11 cellular contexts compared by ENCODE assay signal in genomic region chr2:235005603-235006259, GRCh38. TPM values are rescaled to one million over a fixed set of nuclear protein-coding genes. Genes with fewer than 3 reads are reported as not detected.
A peak's percentile ranks its signal among the peaks of the same experiment; 100 is the strongest.
DNase-seq lines count a peak whose midpoint lies in the region; ATAC-seq, FAIRE-seq and TF ChIP-seq lines count a peak whose summit lies in the region.
"Had no signal": no experiment of that assay in that cellular context is flagged by ENCODE, and none has a peak within 500 bp of the region (broad histone marks: within the 10 kb centered on the region; RNA-seq: fewer than 3 reads in every experiment).

No MANE protein-coding gene starts in this region.

- H3K4me3 Mint-ChIP-seq in MCF 10A (ENCODE audit: unreplicated experiment), result no peak overlapping the region

- in situ Hi-C loops in mammary epithelial cell (cut with MboI; ENCODE audit: low sequenced_read_pairs in 2 of 2), result no loop called here

- TF ChIP-seq POLR2A in right lobe of liver (IDR thresholded peaks at IDR 0.05), result no peak
- TF ChIP-seq POLR2A in GM12891 (IDR thresholded peaks at IDR 0.05; ENCODE audit: low read depth, low read length), result no peak

- H3K4me3 ChIP-seq in mammary epithelial cell (replicated peaks in 1 of 3; ENCODE audit: insufficient read depth in 1 of 3, low read depth in 2 of 3, low read length in 3 of 3), result no peak overlapping the region
- H3K4me3 ChIP-seq in colonic mucosa, result no peak overlapping the region
- no peak overlapping the region for H3K4me3 ChIP-seq in right lobe of liver
- H3K4me3 ChIP-seq in aorta (ENCODE audit: low read length in 2 of 2), result no peak overlapping the region

- WGBS in mammary epithelial cell (ENCODE audit: low coverage, missing lambda C conversion rate), result 92% methylated on average over 20 of the region's 20 CpGs
- WGBS in right lobe of liver (ENCODE audit: insufficient coverage, low coverage, low lambda C conversion rate, missing lambda C conversion rate), result 40% methylated on average over 10 of the region's 20 CpGs
- WGBS in aorta, 2 donors, result 31 to 33% methylated on average over 20 of the region's 20 CpGs

- POLR2A ChIA-PET in MCF 10A (lab: Yijun Ruan, JAX), result interaction anchor here (0.5 kb wide), 1 partner anchor 16 kb away, joined by 3 read pairs; no protein-coding TSS in a partner anchor

- dilution Hi-C loops in mammary epithelial cell (cut with HindIII; ENCODE audit: low sequenced_read_pairs), result no loop called here

- ATAC-seq in right lobe of liver, result peak; percentile 54 to 79 (median 74)
- peak; percentile 66 for ATAC-seq in aorta (ENCODE audit: low FRiP score)
- no peak for ATAC-seq in GM19351 (IDR thresholded peaks at IDR 0.05; ENCODE audit: unreplicated experiment)

- DNase-seq in MCF 10A (ENCODE audit: unreplicated experiment) (no peak), mammary epithelial cell (no peak), colonic mucosa (peak; percentile 68), right lobe of liver (peak; percentile 45 to 92 (median 89)), aorta (peak; percentile 65 to 87), GM12891 (ENCODE audit: insufficient read length, low spot score) (no peak), GM19238 (ENCODE audit: insufficient read length, low spot score) (no peak)
- DNase-seq: foreskin fibroblast; stimulated activated CD4-positive, alpha-beta T cell treated with anti-CD3 and anti-CD28 coated beads, Interleukin-4, amount 100 ng/mL, for 4 hours had no signal

- no peak overlapping the region for H3K9ac ChIP-seq in mammary epithelial cell (ENCODE audit: insufficient read depth, low read length)
- H3K9ac ChIP-seq in colonic mucosa (ENCODE audit: low read depth in 2 of 2, low read length in 2 of 2), result peak overlapping the region in 1 of 2 donors; percentile 62

- no peaks in the 10 kb centered on the region for H3K9me3 Mint-ChIP-seq in MCF 10A (ENCODE audit: unreplicated experiment)

- peaks cover 25% of the 10 kb centered on the region for H3K4me1 Mint-ChIP-seq in MCF 10A (ENCODE audit: insufficient read depth, unreplicated experiment)

- CTCF ChIA-PET in MCF 10A (lab: Yijun Ruan, JAX), result interaction anchor here (0.6 kb wide), 1 partner anchor 42 kb away, joined by 3 read pairs; no protein-coding TSS in a partner anchor
- CTCF ChIA-PET in mammary epithelial cell (lab: Charles Lee; ENCODE audit: low non-redundant PET), result no interaction called here

- no peak for FAIRE-seq in GM12891 (lab: Jason Lieb, UNC)

- H3K27me3 Mint-ChIP-seq in MCF 10A (ENCODE audit: insufficient read depth, unreplicated experiment), result no peaks in the 10 kb centered on the region

- TF ChIP-seq CTCF in MCF 10A (IDR thresholded peaks at IDR 0.05; ENCODE audit: unreplicated experiment), result no peak
- TF ChIP-seq CTCF in mammary epithelial cell (conservative IDR thresholded peaks at IDR 0.05 in 1 of 2, IDR thresholded peaks at IDR 0.05 in 1 of 2; ENCODE audit: extremely low read depth in 1 of 2, insufficient read depth in 1 of 2, low read depth in 1 of 2, low read length in 2 of 2), result no peak
- no peak for TF ChIP-seq CTCF in colonic mucosa (IDR thresholded peaks at IDR 0.05)
- TF ChIP-seq CTCF in right lobe of liver (IDR thresholded peaks at IDR 0.05), result peak in 3 of 4 donors; percentile 16 to 44 (median 21)

- intact Hi-C loops in MCF 10A (cut with micrococcal nuclease), result no loop called here
- intact Hi-C loops in mammary epithelial cell (cut with micrococcal nuclease), result no loop called here
- intact Hi-C loops in colonic mucosa (cut with DNase I), result no loop called here
- intact Hi-C loops in right lobe of liver (cut with DNase I), result no loop called here
- intact Hi-C loops in aorta (cut with DNase I), result loop anchor here in 1 of 2 donors (5.0 kb wide), 1 partner anchor 102 kb away; no protein-coding TSS in a partner anchor

- H3K9me3 ChIP-seq in mammary epithelial cell (replicated peaks; ENCODE audit: insufficient read depth, low read length) (no peaks in the 10 kb centered on the region), colonic mucosa (no peaks in the 10 kb centered on the region), right lobe of liver (no peaks in the 10 kb centered on the region), aorta (ENCODE audit: control insufficient read depth, low read length) (no peaks in the 10 kb centered on the region)

- BruUV-seq in MCF 10A (replicated peaks; lab: Mats Ljungman, UMichigan), result no TSS peak
- BruUV-seq in mammary epithelial cell (replicated peaks; lab: Mats Ljungman, UMichigan), result no TSS peak

- no peak overlapping the region for H3K4me2 ChIP-seq in mammary epithelial cell (ENCODE audit: insufficient read depth, low read depth, low read length)

- no peak overlapping the region for H3K27ac ChIP-seq in mammary epithelial cell (ENCODE audit: insufficient read depth, low read depth, low read length)
- H3K27ac ChIP-seq in colonic mucosa, result no peak overlapping the region
- H3K27ac ChIP-seq in right lobe of liver, result peak overlapping the region in 2 of 3 donors; percentile 71 to 72
- H3K27ac ChIP-seq in aorta (ENCODE audit: low read depth in 1 of 2, low read length in 2 of 2), result no peak overlapping the region

- H2AFZ ChIP-seq in mammary epithelial cell (ENCODE audit: low read depth, low read length), result no peak overlapping the region

- H3K79me2 ChIP-seq in mammary epithelial cell (ENCODE audit: insufficient read depth, low read length), result peaks cover 95% of the 10 kb centered on the region

- H3K27ac Mint-ChIP-seq in MCF 10A (ENCODE audit: low read depth, unreplicated experiment), result peak overlapping the region; percentile 35

- H3K27me3 ChIP-seq in mammary epithelial cell (ENCODE audit: insufficient read depth, low read length) (no peaks in the 10 kb centered on the region), colonic mucosa (no peaks in the 10 kb centered on the region), right lobe of liver (no peaks in the 10 kb centered on the region), aorta (ENCODE audit: control insufficient read depth in 1 of 2, insufficient read depth in 2 of 2, low read length in 1 of 2) (no peaks in the 10 kb centered on the region)

- no peaks in the 10 kb centered on the region for H4K20me1 ChIP-seq in mammary epithelial cell (ENCODE audit: insufficient read depth, low read length)

- H3K36me3 ChIP-seq in mammary epithelial cell (ENCODE audit: insufficient read depth, low read length) (no peaks in the 10 kb centered on the region), colonic mucosa (no peaks in the 10 kb centered on the region), right lobe of liver (no peaks in the 10 kb centered on the region), aorta (ENCODE audit: control insufficient read depth in 1 of 2, insufficient read depth in 2 of 2, low read length in 1 of 2) (no peaks in the 10 kb centered on the region)

- H3K4me1 ChIP-seq in mammary epithelial cell (ENCODE audit: insufficient read depth, low read length), result peaks cover 32% of the 10 kb centered on the region
- peaks cover 40% of the 10 kb centered on the region for H3K4me1 ChIP-seq in colonic mucosa
- H3K4me1 ChIP-seq in right lobe of liver, result peaks cover 0 to 69% (median 28%) of the 10 kb centered on the region in 4 donors
- no peaks in the 10 kb centered on the region for H3K4me1 ChIP-seq in aorta (ENCODE audit: control insufficient read depth in 1 of 2, insufficient read depth in 2 of 2, low read length in 2 of 2)

- H3K36me3 Mint-ChIP-seq in MCF 10A (ENCODE audit: insufficient read depth, unreplicated experiment), result peaks cover 22% of the 10 kb centered on the region

TF ChIP-seq in GM12891, 5 proteins besides CTCF, POLR2A, EP300 and RAD21:
- no peak for TF ChIP-seq SPI1 (IDR thresholded peaks at IDR 0.05; ENCODE audit: low read depth, low read length)
- TF ChIP-seq POLR2AphosphoS5 (IDR thresholded peaks at IDR 0.05; ENCODE audit: low read depth, low read length), result no peak
- TF ChIP-seq POU2F2 (IDR thresholded peaks at IDR 0.05; ENCODE audit: low read depth, low read length), result no peak
- TF ChIP-seq PAX5 (IDR thresholded peaks at IDR 0.05; ENCODE audit: insufficient read depth, low read length, severe bottlenecking), result no peak
- no peak for TF ChIP-seq TAF1 (IDR thresholded peaks at IDR 0.05; ENCODE audit: low read depth, low read length)
TF ChIP-seq in GM12891: peak in this region for 0.

RNA-seq across cellular contexts. Expression of gene SH3BP4, which starts 53.9 kb away (rescaled TPM):
- total RNA-seq in MCF 10A (2022), result 57.6 and 59.7 TPM in 2 replicates
- total RNA-seq in mammary epithelial cell, result 10 to 100 TPM; 54.6 to 63.0 TPM
- 36.8 TPM for polyA plus RNA-seq in mammary epithelial cell
- polyA minus RNA-seq in mammary epithelial cell, result 66.1 TPM
- 10 to 100 TPM; 29.1 to 44.4 TPM for total RNA-seq in colonic mucosa
- total RNA-seq in right lobe of liver, result 10 to 100 TPM; 18.8 to 30.4 (median 26.3) TPM
- 10 to 100 TPM; 27.6 to 32.2 TPM for total RNA-seq in aorta
- polyA plus RNA-seq in aorta, result 1 to 10 TPM; 4.5 to 5.1 TPM
- polyA plus RNA-seq in GM12891 (2012; ENCODE audit: low read depth, missing spikeins), result not detected
- total RNA-seq: activated CD8-positive, alpha-beta memory T cell treated with anti-CD3 and anti-CD28 coated beads for 36 hours had no signal

Comparison
In these comparisons a context has a peak if more than half of its experiments do, and no peak if none do; other contexts are left out.
1. DNase-seq: peak in colonic mucosa (single experiment), right lobe of liver (3 of 3) and aorta (2 of 2); none in MCF 10A (single experiment), mammary epithelial cell (single experiment), GM12891 (single experiment) and GM19238 (single experiment).
2. CTCF ChIP-seq: peak in right lobe of liver (3 of 4); none in MCF 10A (single experiment), mammary epithelial cell (0 of 2) and colonic mucosa (single experiment).
3. H3K27ac ChIP-seq: peak in right lobe of liver (2 of 3); none in mammary epithelial cell (single experiment), colonic mucosa (single experiment) and aorta (0 of 2).